ENCODE assay signal across 8 cellular contexts in the genomic region with DNA sequence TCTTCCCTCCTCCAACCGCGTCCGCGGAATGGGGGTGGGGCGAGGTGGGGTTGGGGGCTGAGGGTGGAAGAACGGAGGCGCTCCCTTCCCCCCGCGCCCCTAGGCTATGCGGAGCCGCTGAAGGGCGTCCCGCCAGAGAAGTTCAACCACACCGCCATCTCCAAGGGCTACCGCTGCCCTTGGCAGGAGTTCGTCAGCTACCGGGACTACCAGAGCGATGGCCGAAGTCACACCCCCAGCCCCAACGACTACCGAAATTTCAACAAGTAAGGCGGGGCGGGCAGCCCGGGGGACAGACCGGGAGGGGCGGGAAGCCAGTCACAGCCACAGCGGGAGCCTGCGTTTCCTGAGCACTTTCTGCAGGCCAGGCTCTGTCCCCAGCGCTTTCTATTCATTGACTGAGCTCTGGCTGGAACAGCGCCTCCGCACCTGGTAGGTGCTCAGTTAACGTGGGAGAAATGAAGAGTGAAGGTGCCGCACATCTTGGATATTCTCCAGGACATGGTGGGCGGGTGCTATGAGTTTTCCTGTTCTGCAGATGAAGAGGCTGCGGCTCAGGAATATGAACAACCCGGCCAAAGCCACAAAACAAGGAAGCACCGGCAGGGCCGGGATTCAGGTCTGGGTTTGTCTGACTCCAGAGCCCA. TPM values are rescaled to one million over a fixed set of nuclear protein-coding genes. Genes with fewer than 3 reads are reported as not detected.
DNase-seq lines count a peak whose midpoint lies in the region; ATAC-seq and TF ChIP-seq lines count a peak whose summit lies in the region.

No MANE protein-coding gene starts in this region.

- no peaks in the 10 kb centered on the region for H4K20me1 ChIP-seq in DOHH2 (ENCODE audit: control insufficient read depth, insufficient read depth, low read depth, low read length)

- H3K27me3 ChIP-seq in DOHH2 (ENCODE audit: control insufficient read depth, low read length) (peaks cover 41% of the 10 kb centered on the region), right atrium auricular region (no peaks in the 10 kb centered on the region)

- no peaks in the 10 kb centered on the region for H3K36me3 Mint-ChIP-seq in activated naive CD4-positive, alpha-beta T cell treated with anti-CD3 and anti-CD28 coated beads, Interleukin-2, amount 50 U/mL, for 72 hours

- H3K27ac ChIP-seq in DOHH2 (ENCODE audit: low read depth, low read length) (no peak overlapping the region), right atrium auricular region (peak overlapping the region; percentile 60 to 77)

- no peaks in the 10 kb centered on the region for H3K79me2 ChIP-seq in DOHH2 (ENCODE audit: control insufficient read depth, low read length)

- no peaks in the 10 kb centered on the region for H3K9me2 ChIP-seq in DOHH2 (replicated peaks; ENCODE audit: control insufficient read depth, low read length)

- peak overlapping the region; percentile 16; the same call in 1 of the 2 replicates for H3K4me2 ChIP-seq in DOHH2 (ENCODE audit: low read length)

- no peaks in the 10 kb centered on the region for H3K4me1 ChIP-seq in DOHH2 (ENCODE audit: control insufficient read depth, low read length)
- H3K4me1 ChIP-seq in right atrium auricular region, result peaks cover 0 to 37% of the 10 kb centered on the region in 2 donors

- no peaks in the 10 kb centered on the region for H3F3A ChIP-seq in DOHH2 (ENCODE audit: control insufficient read depth, insufficient read depth)

- H3K9me3 Mint-ChIP-seq in activated naive CD4-positive, alpha-beta T cell treated with anti-CD3 and anti-CD28 coated beads, Interleukin-2, amount 50 U/mL, for 72 hours, result no peaks in the 10 kb centered on the region

- no peak for TF ChIP-seq CTCF in DOHH2 (IDR thresholded peaks at IDR 0.05; ENCODE audit: low read depth, low read length, poor library complexity, severe bottlenecking)
- TF ChIP-seq CTCF in right atrium auricular region (IDR thresholded peaks at IDR 0.05), result no peak

- H3K36me3 ChIP-seq in DOHH2 (ENCODE audit: control insufficient read depth, low read length) (no peaks in the 10 kb centered on the region), right atrium auricular region (no peaks in the 10 kb centered on the region)

- ATAC-seq in activated naive CD4-positive, alpha-beta T cell treated with anti-CD3 and anti-CD28 coated beads, Interleukin-2, amount 50 U/mL, for 72 hours, result peak; percentile 79 to 82
- ATAC-seq in HG03175 (IDR thresholded peaks at IDR 0.05; ENCODE audit: unreplicated experiment), result no peak

- H3K4me3 ChIP-seq in DOHH2 (ENCODE audit: low read length) (no peak overlapping the region), right atrium auricular region (peak overlapping the region; percentile 41 to 62)

- no peak overlapping the region for H3K27ac Mint-ChIP-seq in activated naive CD4-positive, alpha-beta T cell treated with anti-CD3 and anti-CD28 coated beads, Interleukin-2, amount 50 U/mL, for 72 hours

- H3K9me3 ChIP-seq in DOHH2 (ENCODE audit: control insufficient read depth, insufficient read depth, low read length) (no peaks in the 10 kb centered on the region), right atrium auricular region (no peaks in the 10 kb centered on the region)

- DNase-seq in KG1 (lab: John Stamatoyannopoulos, UW) (peak; percentile 19), right atrium auricular region (ENCODE audit: low spot score) (peak; percentile 74), retina (peak; percentile 52), DMS153 treated with DMSO at 0.1 percent for 48 hours (lab: John Stamatoyannopoulos, UW; ENCODE audit: unreplicated experiment) (no peak), germinal center (ENCODE audit: low spot score) (no peak)
- peak in 1 of 2 donors; percentile 30 for DNase-seq in activated naive CD4-positive, alpha-beta T cell treated with anti-CD3 and anti-CD28 coated beads, Interleukin-2, amount 50 U/mL, for 72 hours (ENCODE audit: low spot score in 2 of 2)

RNA-seq across cellular contexts. Expression of gene MYOZ3, which starts 11.3 kb away (rescaled TPM):
- under 1 TPM; 0.09 to 0.49 TPM for total RNA-seq in activated naive CD4-positive, alpha-beta T cell treated with anti-CD3 and anti-CD28 coated beads, Interleukin-2, amount 50 U/mL, for 72 hours
- total RNA-seq in right atrium auricular region, result 1 to 10 TPM; 2.0 to 3.5 TPM

RNA-seq across cellular contexts. Expression of gene RBM22, which starts 28.5 kb away (rescaled TPM):
- total RNA-seq in activated naive CD4-positive, alpha-beta T cell treated with anti-CD3 and anti-CD28 coated beads, Interleukin-2, amount 50 U/mL, for 72 hours, result 100 to 1,000 TPM in 1 of 2 donors, 10 to 100 TPM in 1; 62.0 to 104 TPM
- 10 to 100 TPM; 26.0 to 29.5 TPM for total RNA-seq in right atrium auricular region

RNA-seq across cellular contexts. Expression of gene SYNPO, which starts 31.9 kb away (rescaled TPM):
- under 1 TPM; 0.18 to 0.53 TPM for total RNA-seq in activated naive CD4-positive, alpha-beta T cell treated with anti-CD3 and anti-CD28 coated beads, Interleukin-2, amount 50 U/mL, for 72 hours
- total RNA-seq in right atrium auricular region, result 100 to 1,000 TPM; 369 to 413 TPM

Comparison
In these comparisons a context has a peak if more than half of its experiments do, and no peak if none do; other contexts are left out.
1. DNase-seq: peak in KG1 (single experiment), right atrium auricular region (single experiment) and retina (single experiment); none in DMS153 treated with DMSO at 0.1 percent for 48 hours (single experiment) and germinal center (single experiment).
2. RNA of gene SYNPO, which starts 31.9 kb away (total RNA-seq): 369 to 413 TPM in right atrium auricular region; 0.18 to 0.53 TPM in activated naive CD4-positive, alpha-beta T cell treated with anti-CD3 and anti-CD28 coated beads, Interleukin-2, amount 50 U/mL, for 72 hours; every median in the first group is over 100 times any median in the second.